In genomic region chr12:26287666-26288408, GRCh38 we compare ENCODE assay signal across 11 cellular contexts.
DNase-seq lines count a peak whose midpoint lies in the region; ATAC-seq, FAIRE-seq and TF ChIP-seq lines count a peak whose summit lies in the region.
"Had no signal": no experiment of that assay in that cellular context is flagged by ENCODE, and none has a peak within 500 bp of the region (broad histone marks: within the 10 kb centered on the region; RNA-seq: fewer than 3 reads in every experiment).

No MANE protein-coding gene starts in this region.

- H3K4me3 ChIP-seq in astrocyte of the cerebellum (ENCODE audit: low read depth, low read length) (no peak overlapping the region), right atrium auricular region (no peak overlapping the region), skeletal muscle tissue (ENCODE audit: low read length in 3 of 3) (peak overlapping the region; percentile 17 to 38 (median 34))

- H3K4me1 ChIP-seq in right atrium auricular region, result peaks cover 0 to 12% of the 10 kb centered on the region in 2 donors
- peaks cover 9 to 20% (median 13%) of the 10 kb centered on the region in 3 donors for H3K4me1 ChIP-seq in skeletal muscle tissue (ENCODE audit: control insufficient read depth in 3 of 3, insufficient read depth in 3 of 3, low read length in 3 of 3)

- H3K9ac ChIP-seq in skeletal muscle tissue (ENCODE audit: low read depth in 1 of 3, low read length in 3 of 3), result peak overlapping the region; percentile 3 to 47 (median 34)

- H3K36me3 ChIP-seq in right atrium auricular region, result no peaks in the 10 kb centered on the region
- no peaks in the 10 kb centered on the region for H3K36me3 ChIP-seq in skeletal muscle tissue (ENCODE audit: control insufficient read depth in 3 of 3, insufficient read depth in 3 of 3, low read length in 3 of 3)

- H3K9me3 ChIP-seq in right atrium auricular region (no peaks in the 10 kb centered on the region), skeletal muscle tissue (ENCODE audit: control insufficient read depth in 3 of 3, low read length in 3 of 3) (no peaks in the 10 kb centered on the region)

- in situ Hi-C loops in astrocyte of the cerebellum (cut with HindIII; ENCODE audit: low sequenced_read_pairs), result no loop called here

- H3K27me3 ChIP-seq in right atrium auricular region (no peaks in the 10 kb centered on the region), skeletal muscle tissue (ENCODE audit: control insufficient read depth in 3 of 3, insufficient read depth in 3 of 3, low read length in 3 of 3) (no peaks in the 10 kb centered on the region)

- peak overlapping the region; percentile 62 to 78 for H3K27ac ChIP-seq in right atrium auricular region
- H3K27ac ChIP-seq in skeletal muscle tissue (ENCODE audit: low read depth, low read length), result peak overlapping the region; percentile 84

- no peak for TF ChIP-seq POLR2A in H54 (IDR thresholded peaks at IDR 0.05; ENCODE audit: low read depth, low read length)

- ATAC-seq in GM21526 (IDR thresholded peaks at IDR 0.05; ENCODE audit: low FRiP score, unreplicated experiment) (no peak), GM21367 (IDR thresholded peaks at IDR 0.05; ENCODE audit: unreplicated experiment) (no peak), GM21576 (IDR thresholded peaks at IDR 0.05; ENCODE audit: unreplicated experiment) (no peak)
- ATAC-seq: activated T-cell treated with anti-CD3 and anti-CD28 coated beads, Interleukin-2, amount 50 U/mL, for 4 hours had no signal

- TF ChIP-seq CTCF in astrocyte of the cerebellum (IDR thresholded peaks at IDR 0.05; ENCODE audit: low read depth, low read length, missing control alignments), result no peak
- TF ChIP-seq CTCF in right atrium auricular region (IDR thresholded peaks at IDR 0.05), result no peak

- peak; percentile 92 for FAIRE-seq in H54 (lab: Jason Lieb, UNC)
- FAIRE-seq: colon had no signal

- DNase-seq in H54 (ENCODE audit: insufficient read length, low spot score) (peak; percentile 20), astrocyte of the cerebellum (ENCODE audit: low read depth) (peak; percentile 88), right atrium auricular region (ENCODE audit: low spot score) (no peak)
- no peak for DNase-seq in stimulated activated CD8-positive, alpha-beta memory T cell treated with anti-CD3 and anti-CD28 coated beads, Interleukin-4, amount 100 ng/mL, for 48 hours
- DNase-seq: activated T-cell treated with anti-CD3 and anti-CD28 coated beads, Interleukin-2, amount 50 U/mL, for 4 hours; CD4-positive, CD25-positive, alpha-beta regulatory T cell had no signal

Comparison
In these comparisons a context has a peak if more than half of its experiments do, and no peak if none do; other contexts are left out.
1. DNase-seq: peak in H54 (single experiment) and astrocyte of the cerebellum (single experiment); none in right atrium auricular region (single experiment) and stimulated activated CD8-positive, alpha-beta memory T cell treated with anti-CD3 and anti-CD28 coated beads, Interleukin-4, amount 100 ng/mL, for 48 hours (single experiment).
2. H3K4me3 ChIP-seq: peak in skeletal muscle tissue (3 of 3); none in astrocyte of the cerebellum (single experiment) and right atrium auricular region (0 of 2).